ENCODE assay signal across 9 cellular contexts in the genomic region with DNA sequence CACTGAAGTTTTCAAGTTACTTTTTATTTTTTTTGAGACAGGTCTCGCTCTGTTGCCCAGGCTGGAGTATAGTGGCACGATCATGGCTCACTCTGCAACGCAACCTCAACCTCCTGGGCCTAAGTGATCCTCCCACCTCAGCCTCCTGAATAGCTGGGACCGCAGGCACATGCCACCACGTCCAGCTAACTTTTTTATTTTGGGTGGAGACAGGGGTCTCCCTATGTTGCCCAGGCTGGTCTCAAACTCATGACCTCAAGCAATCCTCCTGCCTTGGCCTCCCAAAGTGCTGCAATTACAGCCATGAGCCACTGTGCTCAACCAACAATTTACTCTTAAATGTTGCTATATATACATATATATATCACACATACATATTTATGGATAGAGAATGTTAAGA. TPM values are rescaled to one million over a fixed set of nuclear protein-coding genes. Genes with fewer than 3 reads are reported as not detected.
DNase-seq lines count a peak whose midpoint lies in the region; ATAC-seq and TF ChIP-seq lines count a peak whose summit lies in the region.
"Had no signal": no experiment of that assay in that cellular context is flagged by ENCODE, and none has a peak within 500 bp of the region (broad histone marks: within the 10 kb centered on the region; RNA-seq: fewer than 3 reads in every experiment).

No MANE protein-coding gene starts in this region.

- no peaks in the 10 kb centered on the region for H3K9me3 ChIP-seq in right cardiac atrium (ENCODE audit: control insufficient read depth, low read length)
- H3K9me3 ChIP-seq in colonic mucosa: no peaks in the 10 kb centered on the region
- no peaks in the 10 kb centered on the region for H3K9me3 ChIP-seq in neutrophil
- H3K9me3 ChIP-seq: HAP-1 had no signal

- no peak overlapping the region for H3K9ac ChIP-seq in colonic mucosa (ENCODE audit: low read depth in 2 of 2, low read length in 2 of 2)

- 92% methylated on average over 5 of the region's 5 CpGs for WGBS in right cardiac atrium

- DNase-seq in right cardiac atrium: no peak
- DNase-seq in Right ventricle myocardium superior: no peak
- peak; percentile 21 for DNase-seq in colonic mucosa
- no peak for DNase-seq in NCI-H774 (lab: John Stamatoyannopoulos, UW)
- DNase-seq in dedifferentiated amniotic fluid mesenchymal stem cell (ENCODE audit: extremely low spot score): no peak
- no peak for DNase-seq in NCI-H526 treated with DMSO at 0.1 percent for 48 hours (lab: John Stamatoyannopoulos, UW)

- peaks cover 27% of the 10 kb centered on the region for H3K4me1 ChIP-seq in right cardiac atrium (ENCODE audit: control insufficient read depth, insufficient read depth, low read length)
- peaks cover 20% of the 10 kb centered on the region for H3K4me1 ChIP-seq in colonic mucosa
- H3K4me1 ChIP-seq in neutrophil (ENCODE audit: control insufficient read depth in 1 of 2, insufficient read depth in 1 of 2, low read depth in 1 of 2, low read length in 1 of 2): peaks cover 52 to 57% of the 10 kb centered on the region in 2 experiments

- TF ChIP-seq CTCF in colonic mucosa (IDR thresholded peaks at IDR 0.05) (no peak), neutrophil (IDR thresholded peaks at IDR 0.05) (no peak)

- H3K4me3 ChIP-seq in right cardiac atrium (ENCODE audit: low read length): no peak overlapping the region
- no peak overlapping the region for H3K4me3 ChIP-seq in colonic mucosa
- H3K4me3 ChIP-seq in neutrophil (ENCODE audit: low read depth in 1 of 2, low read length in 1 of 2): no peak overlapping the region
- H3K4me3 ChIP-seq: HAP-1 had no signal

- H3K36me3 ChIP-seq in colonic mucosa (no peaks in the 10 kb centered on the region), neutrophil (no peaks in the 10 kb centered on the region)
- H3K36me3 ChIP-seq: HAP-1 had no signal

- ATAC-seq in right cardiac atrium: no peak
- no peak for ATAC-seq in Right ventricle myocardium superior (ENCODE audit: poor library complexity)
- ATAC-seq in HG02588 (IDR thresholded peaks at IDR 0.05; ENCODE audit: unreplicated experiment): no peak

- H3K27me3 ChIP-seq in right cardiac atrium (ENCODE audit: control insufficient read depth, insufficient read depth): no peaks in the 10 kb centered on the region
- H3K27me3 ChIP-seq in colonic mucosa: no peaks in the 10 kb centered on the region
- H3K27me3 ChIP-seq in neutrophil: no peaks in the 10 kb centered on the region

- H3K27ac ChIP-seq in right cardiac atrium (ENCODE audit: low read length): peak overlapping the region; percentile 94
- peak overlapping the region; percentile 89 for H3K27ac ChIP-seq in colonic mucosa
- peak overlapping the region; percentile 82 for H3K27ac ChIP-seq in neutrophil

- intact Hi-C loops in right cardiac atrium (cut with DNase I): loop anchor here in 1 of 4 donors (2.0 kb wide), 1 partner anchor 31 kb away; no protein-coding TSS in a partner anchor
- intact Hi-C loops in Right ventricle myocardium superior (cut with DNase I): no loop called here
- intact Hi-C loops in colonic mucosa (cut with DNase I): no loop called here

RNA-seq across cellular contexts. Expression of a gene that starts 27.4 kb away (rescaled TPM):
- total RNA-seq in right cardiac atrium (100 to 1,000 TPM; 139 to 186 (median 164) TPM), Right ventricle myocardium superior (246 TPM), colonic mucosa (1,000 to 10,000 TPM; 1,592 to 1,798 TPM)
- polyA plus RNA-seq in right cardiac atrium: 271 TPM

RNA-seq across cellular contexts. Expression of a gene that starts 50.3 kb away (rescaled TPM):
- total RNA-seq in right cardiac atrium (10 to 100 TPM; 55.7 to 96.4 (median 68.3) TPM), Right ventricle myocardium superior (49.5 TPM), colonic mucosa (10 to 100 TPM; 79.8 to 83.2 TPM)
- 31.4 TPM for polyA plus RNA-seq in right cardiac atrium
